Comparison of ENCODE assay signal across 14 cellular contexts in the genomic region with DNA sequence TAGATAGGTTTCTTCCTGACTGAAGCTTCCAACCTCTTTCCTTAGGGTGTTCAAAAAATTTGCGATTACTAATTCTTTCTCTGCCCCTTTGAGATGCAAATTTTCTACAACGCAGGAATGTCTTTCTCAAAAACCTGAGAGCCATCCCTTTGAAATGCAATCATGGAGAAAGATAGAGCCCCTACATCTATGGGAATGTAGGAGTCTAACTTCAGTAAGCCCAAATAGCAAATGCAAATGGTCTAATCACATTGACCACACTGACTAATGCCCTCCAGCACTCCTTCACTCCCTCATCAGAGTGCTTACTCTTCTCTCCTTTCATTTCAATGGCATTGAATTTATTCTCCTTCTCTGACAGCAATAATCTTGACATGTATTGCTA.
A peak's percentile ranks its signal among the peaks of the same experiment; 100 is the strongest.
DNase-seq lines count a peak whose midpoint lies in the region; FAIRE-seq and TF ChIP-seq lines count a peak whose summit lies in the region.
"Had no signal": no experiment of that assay in that cellular context is flagged by ENCODE, and none has a peak within 500 bp of the region (broad histone marks: within the 10 kb centered on the region; RNA-seq: fewer than 3 reads in every experiment).

No MANE protein-coding gene starts in this region.

- H3K9ac ChIP-seq in astrocyte (ENCODE audit: low read length) (no peak overlapping the region), neuronal stem cell (ENCODE audit: low read depth, low read length, poor library complexity) (no peak overlapping the region)
- H3K9ac ChIP-seq: SK-N-SH had no signal

- no peak overlapping the region for H3K27ac Mint-ChIP-seq in astrocyte (ENCODE audit: unreplicated experiment)
- H3K27ac Mint-ChIP-seq: B cell had no signal

- no peak overlapping the region for H2BK15ac ChIP-seq in neuronal stem cell (ENCODE audit: low read length)

- WGBS in neuronal stem cell (ENCODE audit: extremely low coverage in 2 of 2, insufficient read length in 2 of 2, insufficient replicate concordance in 1 of 2), 2 donors: no CpG with 5 or more reads among the region's 2 CpGs

- no peaks in the 10 kb centered on the region for H4K20me1 ChIP-seq in astrocyte (ENCODE audit: insufficient read depth, low read length)

- H3K4me3 ChIP-seq in HAP-1 (peak overlapping the region; percentile 4), astrocyte (ENCODE audit: insufficient read depth, low read depth, low read length) (no peak overlapping the region), neuronal stem cell (ENCODE audit: low read length in 2 of 2) (no peak overlapping the region)
- H3K4me3 ChIP-seq: A549 had no signal

- no peak overlapping the region for H2AK5ac ChIP-seq in neuronal stem cell (ENCODE audit: low read depth, low read length)

- H3K27me3 ChIP-seq in HAP-1 (ENCODE audit: low read depth) (no peaks in the 10 kb centered on the region), astrocyte (ENCODE audit: insufficient read depth, low read length) (no peaks in the 10 kb centered on the region), neuronal stem cell (ENCODE audit: control insufficient read depth in 3 of 3, insufficient read depth in 3 of 3, low read depth in 1 of 3, low read length in 3 of 3) (no peaks in the 10 kb centered on the region)

- peak; percentile 80 to 100 for DNase-seq in HAP-1 (ENCODE audit: low spot score in 2 of 2)
- DNase-seq in astrocyte (ENCODE audit: low read depth): no peak
- DNase-seq in iPS DF 4.7 (ENCODE audit: extremely low read depth, low spot score): peak; percentile 79
- peak; percentile 9 for DNase-seq in neuronal stem cell (ENCODE audit: low spot score)
- DNase-seq in stimulated activated CD8-positive, alpha-beta memory T cell treated with anti-CD3 and anti-CD28 coated beads, Interleukin-4, amount 100 ng/mL, for 48 hours: no peak
- DNase-seq in EL: no peak
- no peak for DNase-seq in stimulated activated CD4-positive, alpha-beta T cell treated with anti-CD3 and anti-CD28 coated beads, Interleukin-1b, Interleukin-23, amount 100 ng/mL, for 48 hours
- DNase-seq: HCEC 1CT, IMR-90, NCI-H1694 treated with DMSO at 0.1 percent for 48 hours, SIG-M5, SK-N-SH had no signal

- H3K79me1 ChIP-seq in neuronal stem cell (ENCODE audit: low read depth, low read length): no peaks in the 10 kb centered on the region

- no peak overlapping the region for H2BK120ac ChIP-seq in neuronal stem cell (ENCODE audit: low read depth, low read length)

- H3K9me3 Mint-ChIP-seq in astrocyte (ENCODE audit: unreplicated experiment): no peaks in the 10 kb centered on the region

- peaks cover 50% of the 10 kb centered on the region for H3K4me1 ChIP-seq in HAP-1
- H3K4me1 ChIP-seq in astrocyte (ENCODE audit: insufficient read depth, low read length): peaks cover 9% of the 10 kb centered on the region
- peaks cover 3 to 7% of the 10 kb centered on the region in 2 donors for H3K4me1 ChIP-seq in neuronal stem cell (ENCODE audit: control insufficient read depth in 2 of 2, insufficient read depth in 1 of 2, low read depth in 1 of 2, low read length in 2 of 2)
- H3K4me1 ChIP-seq: A549 had no signal

- no peak overlapping the region for H4K8ac ChIP-seq in neuronal stem cell (ENCODE audit: low read depth, low read length)

- no peaks in the 10 kb centered on the region for H3K79me2 ChIP-seq in astrocyte (ENCODE audit: insufficient read depth, low read length)

- H3K4me3 Mint-ChIP-seq in astrocyte (ENCODE audit: unreplicated experiment): no peak overlapping the region
- H3K4me3 Mint-ChIP-seq: B cell had no signal

- no peak overlapping the region for H2BK5ac ChIP-seq in neuronal stem cell (ENCODE audit: low read length)

- no peaks in the 10 kb centered on the region for H3K36me3 ChIP-seq in HAP-1 (replicated peaks)
- H3K36me3 ChIP-seq in astrocyte (ENCODE audit: insufficient read depth, low read length): no peaks in the 10 kb centered on the region
- no peaks in the 10 kb centered on the region for H3K36me3 ChIP-seq in neuronal stem cell (replicated peaks in 1 of 2; ENCODE audit: control insufficient read depth in 2 of 2, insufficient read depth in 2 of 2, low read length in 2 of 2)

- no peaks in the 10 kb centered on the region for H3K36me3 Mint-ChIP-seq in astrocyte (ENCODE audit: low read depth, unreplicated experiment)

- FAIRE-seq in astrocyte (lab: Jason Lieb, UNC): peak; percentile 55
- FAIRE-seq: A549 had no signal

- H2AFZ ChIP-seq in astrocyte (ENCODE audit: low read depth, low read length) (no peak overlapping the region), neuronal stem cell (ENCODE audit: low read length) (peak overlapping the region; percentile 25)

- H3K23ac ChIP-seq in neuronal stem cell (ENCODE audit: low read depth, low read length, poor library complexity): no peak overlapping the region

- no peak for TF ChIP-seq CTCF in astrocyte (IDR thresholded peaks at IDR 0.05; ENCODE audit: insufficient read depth, low read depth, low read length)

- H3K14ac ChIP-seq in neuronal stem cell (ENCODE audit: low read length): no peak overlapping the region

- H3K4me1 Mint-ChIP-seq in astrocyte (ENCODE audit: low read depth, unreplicated experiment): peaks cover 11% of the 10 kb centered on the region
- H3K4me1 Mint-ChIP-seq: B cell had no signal

- H3K4ac ChIP-seq in neuronal stem cell (ENCODE audit: low read length): no peak overlapping the region

- H3K27ac ChIP-seq in astrocyte (ENCODE audit: low read depth, low read length): no peak overlapping the region
- no peak overlapping the region for H3K27ac ChIP-seq in neuronal stem cell (replicated peaks; ENCODE audit: low read length)
- H3K27ac ChIP-seq: A549 had no signal

- in situ Hi-C loops in HAP-1 (cut with MboI; ENCODE audit: low sequenced_read_pairs): no loop called here

- H3K9me3 ChIP-seq in HAP-1 (no peaks in the 10 kb centered on the region), astrocyte (ENCODE audit: insufficient read depth, low read depth, low read length) (no peaks in the 10 kb centered on the region), neuronal stem cell (replicated peaks in 1 of 2; ENCODE audit: control insufficient read depth in 2 of 2, insufficient read depth in 1 of 2, low read depth in 1 of 2, low read length in 2 of 2) (no peaks in the 10 kb centered on the region)
- H3K9me3 ChIP-seq: A549, SK-N-SH had no signal

- H2BK12ac ChIP-seq in neuronal stem cell (ENCODE audit: low read length): no peak overlapping the region

- peaks cover 4% of the 10 kb centered on the region for H3K27me3 Mint-ChIP-seq in astrocyte (ENCODE audit: low read depth, unreplicated experiment)
- H3K27me3 Mint-ChIP-seq: B cell had no signal

- no peak overlapping the region for H4K91ac ChIP-seq in neuronal stem cell (ENCODE audit: low read depth, low read length, poor library complexity)

- H3K4me2 ChIP-seq in astrocyte (ENCODE audit: low read length) (no peak overlapping the region), neuronal stem cell (ENCODE audit: insufficient read depth, low read length, poor library complexity, severe bottlenecking) (no peak overlapping the region)
- H3K4me2 ChIP-seq: A549, SK-N-SH had no signal

- H3K18ac ChIP-seq in neuronal stem cell (ENCODE audit: low read length): no peak overlapping the region

Comparison
In these comparisons a context has a peak if more than half of its experiments do, and no peak if none do; other contexts are left out.
1. DNase-seq: peak in HAP-1 (2 of 2), iPS DF 4.7 (single experiment) and neuronal stem cell (single experiment); none in astrocyte (single experiment), stimulated activated CD8-positive, alpha-beta memory T cell treated with anti-CD3 and anti-CD28 coated beads, Interleukin-4, amount 100 ng/mL, for 48 hours (single experiment), EL (single experiment) and stimulated activated CD4-positive, alpha-beta T cell treated with anti-CD3 and anti-CD28 coated beads, Interleukin-1b, Interleukin-23, amount 100 ng/mL, for 48 hours (single experiment).